Comparison of ENCODE assay signal across 33 cellular contexts in genomic region chr1:81050390-81050789, GRCh38.
"Had no signal": no experiment of that assay in that cellular context is flagged by ENCODE, and none has a peak within 500 bp of the region (broad histone marks: within the 10 kb centered on the region; RNA-seq: fewer than 3 reads in every experiment).

No MANE protein-coding gene starts in this region.

- H3K9me3 ChIP-seq: MG63 had no signal

- DNase-seq: Karpas-422, Kasumi-1, MG63, MM.1S, MV-4-11, NCI-H1048, NCI-H1092, NCI-H1092 treated with DMSO at 0.1 percent for 48 hours, NCI-H1105, NCI-H1105 treated with DMSO at 0.1 percent for 48 hours, NCI-H1417 treated with DMSO at 0.1 percent for 48 hours, NCI-H1436, NCI-H1436 treated with DMSO at 0.1 percent for 48 hours, NCI-H146, NCI-H1694, NCI-H1694 treated with DMSO at 0.1 percent for 48 hours, NCI-H187, NCI-H187 treated with DMSO at 0.1 percent for 48 hours, NCI-H1930, NCI-H2029, NCI-H2029 treated with DMSO at 0.1 percent for 48 hours, NCI-H2081, NCI-H2081 treated with DMSO at 0.1 percent for 48 hours, NCI-H2107, NCI-H2171, NCI-H2171 treated with DMSO at 0.1 percent for 48 hours, NCI-H2227 treated with DMSO at 0.1 percent for 48 hours, NCI-H226, NCI-H345, NCI-H510A, NCI-H510A treated with DMSO at 0.1 percent for 48 hours, NCI-H524, NCI-H524 treated with DMSO at 0.1 percent for 48 hours had no signal

- H3K4me3 ChIP-seq: MG63 had no signal

- H3K36me3 ChIP-seq: MG63 had no signal

- H3K27me3 ChIP-seq: MG63 had no signal
